In genomic region chr20:47652794-47653193, GRCh38 we compare ENCODE assay signal across 18 cellular contexts.
DNase-seq lines count a peak whose midpoint lies in the region; ATAC-seq and TF ChIP-seq lines count a peak whose summit lies in the region.
"Had no signal": no experiment of that assay in that cellular context is flagged by ENCODE, and none has a peak within 500 bp of the region (broad histone marks: within the 10 kb centered on the region; RNA-seq: fewer than 3 reads in every experiment).

No MANE protein-coding gene starts in this region.

- H3K4me1 Mint-ChIP-seq in activated naive CD4-positive, alpha-beta T cell treated with anti-CD3 and anti-CD28 coated beads, Interleukin-2, amount 10 ng/mL, durations not matched to agents 7 days and 5 days, result no peaks in the 10 kb centered on the region
- H3K4me1 Mint-ChIP-seq in activated naive CD4-positive, alpha-beta T cell treated with anti-CD3 and anti-CD28 coated beads for 36 hours (ENCODE audit: low read depth), result no peaks in the 10 kb centered on the region
- H3K4me1 Mint-ChIP-seq in endodermal cell, result peaks cover 25% of the 10 kb centered on the region
- no peaks in the 10 kb centered on the region for H3K4me1 Mint-ChIP-seq in effector memory CD8-positive, alpha-beta T cell (ENCODE audit: low read depth in 2 of 2)
- H3K4me1 Mint-ChIP-seq: CD8-positive, alpha-beta memory T cell had no signal

- TF ChIP-seq CTCF in PC-3 (conservative IDR thresholded peaks at IDR 0.05; ENCODE audit: low read depth, low read length), result no peak
- TF ChIP-seq CTCF in endodermal cell (conservative IDR thresholded peaks at IDR 0.05), result no peak
- no peak for TF ChIP-seq CTCF in left lung (IDR thresholded peaks at IDR 0.05)

- CTCF ChIA-PET in activated naive CD4-positive, alpha-beta T cell treated with anti-CD3 and anti-CD28 coated beads, Interleukin-2, amount 10 ng/mL, durations not matched to agents 7 days and 5 days (lab: Charles Lee), result interaction anchor here (1.1 kb wide), 1 partner anchor 11 kb away, joined by 5 read pairs; no protein-coding TSS in a partner anchor
- CTCF ChIA-PET in activated naive CD4-positive, alpha-beta T cell treated with anti-CD3 and anti-CD28 coated beads for 36 hours (lab: Charles Lee), result no interaction called here
- CTCF ChIA-PET in PC-3 (lab: Charles Lee), result no interaction called here

- H3K9me3 ChIP-seq in PC-3 (ENCODE audit: low read length), result no peaks in the 10 kb centered on the region
- H3K9me3 ChIP-seq in endodermal cell (ENCODE audit: control insufficient read depth, low read length), result no peaks in the 10 kb centered on the region
- no peaks in the 10 kb centered on the region for H3K9me3 ChIP-seq in left lung
- H3K9me3 ChIP-seq: BE2C had no signal

- H3K27me3 Mint-ChIP-seq in activated naive CD4-positive, alpha-beta T cell treated with anti-CD3 and anti-CD28 coated beads, Interleukin-2, amount 10 ng/mL, durations not matched to agents 7 days and 5 days, result no peaks in the 10 kb centered on the region
- no peaks in the 10 kb centered on the region for H3K27me3 Mint-ChIP-seq in activated naive CD4-positive, alpha-beta T cell treated with anti-CD3 and anti-CD28 coated beads for 36 hours (ENCODE audit: low read depth)
- no peaks in the 10 kb centered on the region for H3K27me3 Mint-ChIP-seq in endodermal cell (ENCODE audit: insufficient read depth)
- no peaks in the 10 kb centered on the region for H3K27me3 Mint-ChIP-seq in effector memory CD8-positive, alpha-beta T cell
- H3K27me3 Mint-ChIP-seq: CD4-positive, CD25-positive, alpha-beta regulatory T cell; CD8-positive, alpha-beta memory T cell had no signal

- H3K36me3 Mint-ChIP-seq in activated naive CD4-positive, alpha-beta T cell treated with anti-CD3 and anti-CD28 coated beads, Interleukin-2, amount 10 ng/mL, durations not matched to agents 7 days and 5 days, result peaks cover 55% of the 10 kb centered on the region
- H3K36me3 Mint-ChIP-seq in activated naive CD4-positive, alpha-beta T cell treated with anti-CD3 and anti-CD28 coated beads for 36 hours (ENCODE audit: low read depth), result peaks cover 33% of the 10 kb centered on the region
- peaks cover 59% of the 10 kb centered on the region for H3K36me3 Mint-ChIP-seq in endodermal cell (ENCODE audit: low read depth)
- H3K36me3 Mint-ChIP-seq in effector memory CD8-positive, alpha-beta T cell (ENCODE audit: insufficient read depth), result peaks cover 84% of the 10 kb centered on the region

- peak overlapping the region; percentile 37 for H3K27ac Mint-ChIP-seq in activated naive CD4-positive, alpha-beta T cell treated with anti-CD3 and anti-CD28 coated beads, Interleukin-2, amount 10 ng/mL, durations not matched to agents 7 days and 5 days
- H3K27ac Mint-ChIP-seq in activated naive CD4-positive, alpha-beta T cell treated with anti-CD3 and anti-CD28 coated beads for 36 hours, result no peak overlapping the region
- H3K27ac Mint-ChIP-seq in endodermal cell, result no peak overlapping the region
- H3K27ac Mint-ChIP-seq in effector memory CD8-positive, alpha-beta T cell, result no peak overlapping the region

- H3K4me3 ChIP-seq in PC-3 (ENCODE audit: low read length) (no peak overlapping the region), endodermal cell (ENCODE audit: low read length) (no peak overlapping the region), left lung (no peak overlapping the region)
- H3K4me3 ChIP-seq: GM12878 had no signal

- no peak overlapping the region for H3K9ac ChIP-seq in PC-3 (ENCODE audit: low read length)
- no peak overlapping the region for H3K9ac ChIP-seq in endodermal cell (ENCODE audit: extremely low read depth, low read length, poor library complexity, severe bottlenecking)

- ATAC-seq in PC-3 (peak; percentile 12; the same call in 1 of the 2 replicates), left lung (no peak)
- no peak for ATAC-seq in effector memory CD8-positive, alpha-beta T cell (replicated peaks)
- ATAC-seq: GM12878 had no signal

- H3K4me3 Mint-ChIP-seq in activated naive CD4-positive, alpha-beta T cell treated with anti-CD3 and anti-CD28 coated beads, Interleukin-2, amount 10 ng/mL, durations not matched to agents 7 days and 5 days, result no peak overlapping the region
- no peak overlapping the region for H3K4me3 Mint-ChIP-seq in activated naive CD4-positive, alpha-beta T cell treated with anti-CD3 and anti-CD28 coated beads for 36 hours
- H3K4me3 Mint-ChIP-seq in endodermal cell, result no peak overlapping the region
- no peak overlapping the region for H3K4me3 Mint-ChIP-seq in effector memory CD8-positive, alpha-beta T cell
- H3K4me3 Mint-ChIP-seq: CD4-positive, CD25-positive, alpha-beta regulatory T cell; CD8-positive, alpha-beta memory T cell; H9 had no signal

- no peaks in the 10 kb centered on the region for H3K4me1 ChIP-seq in PC-3 (ENCODE audit: insufficient read depth, low read length)
- H3K4me1 ChIP-seq in endodermal cell (ENCODE audit: control insufficient read depth, insufficient read depth, low read length), result no peaks in the 10 kb centered on the region
- no peaks in the 10 kb centered on the region for H3K4me1 ChIP-seq in left lung
- H3K4me1 ChIP-seq: BE2C had no signal

- H3K9me2 ChIP-seq in PC-3 (replicated peaks; ENCODE audit: low read length), result no peaks in the 10 kb centered on the region

- no peaks in the 10 kb centered on the region for H4K20me1 ChIP-seq in PC-3 (ENCODE audit: low read length)

- H3K27ac ChIP-seq in PC-3 (ENCODE audit: low read length), result no peak overlapping the region
- no peak overlapping the region for H3K27ac ChIP-seq in endodermal cell (ENCODE audit: low read depth, low read length)
- H3K27ac ChIP-seq in left lung, result no peak overlapping the region

- no peak overlapping the region for H2AFZ ChIP-seq in PC-3 (ENCODE audit: low read length)

- H3F3A ChIP-seq in PC-3 (ENCODE audit: low read length, unreplicated experiment), result no peaks in the 10 kb centered on the region

- no peak overlapping the region for H3K4me2 ChIP-seq in PC-3 (ENCODE audit: low read length)

- H3K27me3 ChIP-seq in PC-3 (ENCODE audit: low read length) (no peaks in the 10 kb centered on the region), endodermal cell (ENCODE audit: control insufficient read depth, insufficient read depth, low read length, poor library complexity, severe bottlenecking) (no peaks in the 10 kb centered on the region), left lung (no peaks in the 10 kb centered on the region)
- H3K27me3 ChIP-seq: BE2C had no signal

- H3K79me2 ChIP-seq in PC-3 (ENCODE audit: low read length), result no peaks in the 10 kb centered on the region

- no TSS peak for BruUV-seq in PC-3 (replicated peaks; lab: Mats Ljungman, UMichigan)

- 86 to 100% methylated on average over 2 of the region's 2 CpGs for WGBS in endodermal cell (ENCODE audit: insufficient coverage in 1 of 2, insufficient read length in 1 of 2), 2 experiments

- DNase-seq in activated naive CD4-positive, alpha-beta T cell treated with anti-CD3 and anti-CD28 coated beads, Interleukin-2, amount 10 ng/mL, durations not matched to agents 7 days and 5 days, result no peak
- DNase-seq in activated naive CD4-positive, alpha-beta T cell treated with anti-CD3 and anti-CD28 coated beads for 36 hours, result no peak
- DNase-seq in PC-3 (no peak), endodermal cell (peak; percentile 18), left lung (no peak)
- DNase-seq in effector memory CD8-positive, alpha-beta T cell, result no peak
- DNase-seq: ACHN; BE2C; C1 segment of cervical spinal cord; CD4-positive, CD25-positive, alpha-beta regulatory T cell; CD8-positive, alpha-beta memory T cell; COR-L47; DMS 273 treated with DMSO at 0.1 percent for 48 hours; DMS53; DND-41; EL; H9 had no signal

- intact Hi-C loops in activated naive CD4-positive, alpha-beta T cell treated with anti-CD3 and anti-CD28 coated beads for 36 hours (cut with micrococcal nuclease), result no loop called here
- intact Hi-C loops in PC-3 (cut with micrococcal nuclease), result no loop called here
- intact Hi-C loops in left lung (cut with DNase I), result no loop called here

- H3K36me3 ChIP-seq in PC-3 (ENCODE audit: low read depth, low read length), result peaks cover 69% of the 10 kb centered on the region
- peaks cover 85% of the 10 kb centered on the region for H3K36me3 ChIP-seq in endodermal cell (ENCODE audit: control insufficient read depth, insufficient read depth, low read length)
- H3K36me3 ChIP-seq in left lung, result peaks cover 0 to 88% of the 10 kb centered on the region in 2 donors

- POLR2A ChIA-PET in PC-3 (lab: Charles Lee; ENCODE audit: unreplicated experiment), result no interaction called here

- no peaks in the 10 kb centered on the region for H3K9me3 Mint-ChIP-seq in activated naive CD4-positive, alpha-beta T cell treated with anti-CD3 and anti-CD28 coated beads, Interleukin-2, amount 10 ng/mL, durations not matched to agents 7 days and 5 days
- H3K9me3 Mint-ChIP-seq in activated naive CD4-positive, alpha-beta T cell treated with anti-CD3 and anti-CD28 coated beads for 36 hours, result no peaks in the 10 kb centered on the region
- H3K9me3 Mint-ChIP-seq in endodermal cell, result no peaks in the 10 kb centered on the region
- no peaks in the 10 kb centered on the region for H3K9me3 Mint-ChIP-seq in effector memory CD8-positive, alpha-beta T cell
- H3K9me3 Mint-ChIP-seq: CD4-positive, CD25-positive, alpha-beta regulatory T cell; CD8-positive, alpha-beta memory T cell; H9 had no signal
